In the genomic region with DNA sequence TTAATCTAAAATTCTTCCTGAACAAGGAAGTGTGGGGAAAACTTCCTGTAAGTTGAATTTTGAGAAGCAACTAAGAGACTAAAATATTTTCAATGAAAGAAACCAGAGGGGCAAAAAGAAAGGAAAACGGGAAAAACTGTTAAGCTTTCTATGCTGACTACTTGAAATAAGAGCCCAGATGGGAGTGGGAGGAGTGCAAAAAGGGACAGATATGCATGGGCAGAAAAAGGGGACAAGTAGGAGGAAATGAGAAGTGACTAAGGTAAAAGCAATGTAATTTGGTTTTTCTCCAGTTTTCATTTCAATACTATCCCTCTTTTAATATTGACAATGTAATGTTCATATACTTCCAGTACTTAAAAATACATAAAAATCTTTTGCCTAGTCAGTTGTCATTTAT, we compare ENCODE assay signal across 17 cellular contexts. TPM values are rescaled to one million over a fixed set of nuclear protein-coding genes. Genes with fewer than 3 reads are reported as not detected.
DNase-seq lines count a peak whose midpoint lies in the region; ATAC-seq, FAIRE-seq and TF ChIP-seq lines count a peak whose summit lies in the region.
"Had no signal": no experiment of that assay in that cellular context is flagged by ENCODE, and none has a peak within 500 bp of the region (broad histone marks: within the 10 kb centered on the region; RNA-seq: fewer than 3 reads in every experiment).

No MANE protein-coding gene starts in this region.

- peaks cover 58% of the 10 kb centered on the region for H3K36me3 ChIP-seq in CD8-positive, alpha-beta memory T cell (ENCODE audit: insufficient read depth, low read length)
- H3K36me3 ChIP-seq in astrocyte (ENCODE audit: insufficient read depth, low read length) (peaks cover 69% of the 10 kb centered on the region), smooth muscle cell (ENCODE audit: low read depth) (peaks cover 42% of the 10 kb centered on the region)

- peaks cover 42% of the 10 kb centered on the region for H3K4me1 Mint-ChIP-seq in activated naive CD4-positive, alpha-beta T cell treated with anti-CD3 and anti-CD28 coated beads, Interleukin-2, amount 50 U/mL, for 24 hours
- H3K4me1 Mint-ChIP-seq in CD8-positive, alpha-beta memory T cell, result peaks cover 32 to 46% (median 42%) of the 10 kb centered on the region in 3 donors
- peaks cover 12% of the 10 kb centered on the region for H3K4me1 Mint-ChIP-seq in astrocyte (ENCODE audit: low read depth, unreplicated experiment)

- H4K20me1 ChIP-seq in astrocyte (ENCODE audit: insufficient read depth, low read length) (peaks cover 90% of the 10 kb centered on the region), smooth muscle cell (ENCODE audit: low read depth) (peaks cover 96% of the 10 kb centered on the region)

- H3K4me3 Mint-ChIP-seq in activated naive CD4-positive, alpha-beta T cell treated with anti-CD3 and anti-CD28 coated beads, Interleukin-2, amount 50 U/mL, for 24 hours, result no peak overlapping the region
- H3K4me3 Mint-ChIP-seq in CD8-positive, alpha-beta memory T cell, result no peak overlapping the region
- H3K4me3 Mint-ChIP-seq in astrocyte (ENCODE audit: unreplicated experiment), result peak overlapping the region; percentile 35

- no peak overlapping the region for H3K27ac ChIP-seq in CD8-positive, alpha-beta memory T cell (ENCODE audit: low read depth, low read length)
- no peak overlapping the region for H3K27ac ChIP-seq in astrocyte (ENCODE audit: low read depth, low read length)
- peak overlapping the region; percentile 6 for H3K27ac ChIP-seq in smooth muscle cell (ENCODE audit: low read depth)
- H3K27ac ChIP-seq: BLaER1 had no signal

- H3F3A ChIP-seq in smooth muscle cell (ENCODE audit: low read depth), result peaks cover 5% of the 10 kb centered on the region

- no peaks in the 10 kb centered on the region for H3K9me3 ChIP-seq in CD8-positive, alpha-beta memory T cell (ENCODE audit: low read length)
- H3K9me3 ChIP-seq in astrocyte (ENCODE audit: insufficient read depth, low read depth, low read length) (no peaks in the 10 kb centered on the region), smooth muscle cell (replicated peaks; ENCODE audit: low read depth) (no peaks in the 10 kb centered on the region)
- H3K9me3 ChIP-seq: BLaER1, HAP-1 had no signal

- H3K4me1 ChIP-seq in CD8-positive, alpha-beta memory T cell (ENCODE audit: insufficient read depth, low read length), result peaks cover 11% of the 10 kb centered on the region
- H3K4me1 ChIP-seq in astrocyte (ENCODE audit: insufficient read depth, low read length) (peaks cover 3% of the 10 kb centered on the region), smooth muscle cell (ENCODE audit: low read depth) (no peaks in the 10 kb centered on the region)
- H3K4me1 ChIP-seq: BLaER1, HAP-1 had no signal

- peak overlapping the region; percentile 78 for H3K27ac Mint-ChIP-seq in activated naive CD4-positive, alpha-beta T cell treated with anti-CD3 and anti-CD28 coated beads, Interleukin-2, amount 50 U/mL, for 24 hours
- no peak overlapping the region for H3K27ac Mint-ChIP-seq in activated naive CD4-positive, alpha-beta T cell treated with anti-CD3 and anti-CD28 coated beads, Interleukin-2, amount 50 U/mL, for 72 hours
- peak overlapping the region in 5 of 8 donors; percentile 26 to 88 (median 42) for H3K27ac Mint-ChIP-seq in CD8-positive, alpha-beta memory T cell
- H3K27ac Mint-ChIP-seq in astrocyte (ENCODE audit: unreplicated experiment), result no peak overlapping the region

- H3K79me2 ChIP-seq in astrocyte (ENCODE audit: insufficient read depth, low read length) (peaks cover 84% of the 10 kb centered on the region), smooth muscle cell (ENCODE audit: low read depth) (peaks cover 85% of the 10 kb centered on the region)

- no peak for TF ChIP-seq CTCF in astrocyte (IDR thresholded peaks at IDR 0.05; ENCODE audit: insufficient read depth, low read depth, low read length)
- TF ChIP-seq CTCF in smooth muscle cell (IDR thresholded peaks at IDR 0.05; ENCODE audit: borderline replicate concordance, insufficient read depth, poor library complexity, severe bottlenecking), result no peak

- no peaks in the 10 kb centered on the region for H3K27me3 Mint-ChIP-seq in activated naive CD4-positive, alpha-beta T cell treated with anti-CD3 and anti-CD28 coated beads, Interleukin-2, amount 50 U/mL, for 24 hours
- no peaks in the 10 kb centered on the region for H3K27me3 Mint-ChIP-seq in CD8-positive, alpha-beta memory T cell
- H3K27me3 Mint-ChIP-seq in astrocyte (ENCODE audit: low read depth, unreplicated experiment), result no peaks in the 10 kb centered on the region

- WGBS in smooth muscle cell (ENCODE audit: low lambda C conversion rate), result 86% methylated on average over 1 of the region's 1 CpG

- no peak for DNase-seq in activated naive CD4-positive, alpha-beta T cell treated with anti-CD3 and anti-CD28 coated beads, Interleukin-2, amount 50 U/mL, for 72 hours (ENCODE audit: low spot score in 2 of 2)
- no peak for DNase-seq in CD8-positive, alpha-beta memory T cell
- DNase-seq in astrocyte (ENCODE audit: low read depth) (no peak), smooth muscle cell (lab: John Stamatoyannopoulos, UW; ENCODE audit: unreplicated experiment) (no peak), NCI-H526 treated with DMSO at 0.1 percent for 48 hours (lab: John Stamatoyannopoulos, UW) (no peak), NCI-H524 treated with DMSO at 0.1 percent for 48 hours (lab: John Stamatoyannopoulos, UW) (no peak), putamen (ENCODE audit: low spot score) (no peak)
- DNase-seq: COR-L47, Karpas-422, NCI-H187 treated with DMSO at 0.1 percent for 48 hours, NCI-H446 treated with DMSO at 0.1 percent for 48 hours, NCI-H82 had no signal

- H3K4me2 ChIP-seq in astrocyte (ENCODE audit: low read length), result peak overlapping the region; percentile 1
- H3K4me2 ChIP-seq in smooth muscle cell, result no peak overlapping the region
- H3K4me2 ChIP-seq: BLaER1 had no signal

- H3K27me3 ChIP-seq in CD8-positive, alpha-beta memory T cell (ENCODE audit: insufficient read depth, low read length, poor library complexity, severe bottlenecking), result no peaks in the 10 kb centered on the region
- H3K27me3 ChIP-seq in astrocyte (ENCODE audit: insufficient read depth, low read length) (no peaks in the 10 kb centered on the region), smooth muscle cell (ENCODE audit: low read depth) (no peaks in the 10 kb centered on the region)
- H3K27me3 ChIP-seq: BLaER1 had no signal

- peaks cover 18% of the 10 kb centered on the region for H3K36me3 Mint-ChIP-seq in activated naive CD4-positive, alpha-beta T cell treated with anti-CD3 and anti-CD28 coated beads, Interleukin-2, amount 50 U/mL, for 24 hours
- H3K36me3 Mint-ChIP-seq in activated naive CD4-positive, alpha-beta T cell treated with anti-CD3 and anti-CD28 coated beads, Interleukin-2, amount 50 U/mL, for 72 hours, result peaks cover 2 to 30% of the 10 kb centered on the region in 2 donors
- peaks cover 0 to 78% (median 11%) of the 10 kb centered on the region in 3 donors for H3K36me3 Mint-ChIP-seq in CD8-positive, alpha-beta memory T cell
- H3K36me3 Mint-ChIP-seq in astrocyte (ENCODE audit: low read depth, unreplicated experiment), result peaks cover 15% of the 10 kb centered on the region

- no peak for FAIRE-seq in astrocyte (lab: Jason Lieb, UNC)

- H3K9ac ChIP-seq in astrocyte (ENCODE audit: low read length), result no peak overlapping the region
- H3K9ac ChIP-seq in smooth muscle cell (ENCODE audit: low read depth), result no peak overlapping the region
- H3K9ac ChIP-seq: BLaER1 had no signal

- H3K4me3 ChIP-seq in CD8-positive, alpha-beta memory T cell (ENCODE audit: low read length), result no peak overlapping the region
- no peak overlapping the region for H3K4me3 ChIP-seq in astrocyte (ENCODE audit: insufficient read depth, low read depth, low read length)
- no peak overlapping the region for H3K4me3 ChIP-seq in smooth muscle cell
- H3K4me3 ChIP-seq: BLaER1, HAP-1 had no signal

- no peaks in the 10 kb centered on the region for H3K9me3 Mint-ChIP-seq in activated naive CD4-positive, alpha-beta T cell treated with anti-CD3 and anti-CD28 coated beads, Interleukin-2, amount 50 U/mL, for 24 hours
- H3K9me3 Mint-ChIP-seq in activated naive CD4-positive, alpha-beta T cell treated with anti-CD3 and anti-CD28 coated beads, Interleukin-2, amount 50 U/mL, for 72 hours, result no peaks in the 10 kb centered on the region
- H3K9me3 Mint-ChIP-seq in CD8-positive, alpha-beta memory T cell, result no peaks in the 10 kb centered on the region
- H3K9me3 Mint-ChIP-seq in astrocyte (ENCODE audit: unreplicated experiment), result no peaks in the 10 kb centered on the region

- CTCF ChIA-PET in CD8-positive, alpha-beta memory T cell (lab: Charles Lee), result interaction anchor here (1.0 to 1.8 kb wide), 3 partner anchors 10 to 26 kb away, joined by 3 to 7 read pairs (median 5); no protein-coding TSS in a partner anchor

- no peak for ATAC-seq in activated naive CD4-positive, alpha-beta T cell treated with anti-CD3 and anti-CD28 coated beads, Interleukin-2, amount 50 U/mL, for 72 hours
- ATAC-seq: Panc1, Right ventricle myocardium inferior had no signal

- POLR2A ChIA-PET in CD8-positive, alpha-beta memory T cell (lab: Charles Lee), result no interaction called here

- H2AFZ ChIP-seq in astrocyte (ENCODE audit: low read depth, low read length) (no peak overlapping the region), smooth muscle cell (ENCODE audit: low read depth) (no peak overlapping the region)

RNA-seq across cellular contexts. Expression of gene OGA, which starts 11.1 kb away (rescaled TPM):
- 100 to 1,000 TPM; 136 to 238 TPM for total RNA-seq in activated naive CD4-positive, alpha-beta T cell treated with anti-CD3 and anti-CD28 coated beads, Interleukin-2, amount 50 U/mL, for 72 hours
- 100 to 1,000 TPM in 1 of 2 experiments, 10 to 100 TPM in 1; 95.8 to 109 TPM for total RNA-seq in CD8-positive, alpha-beta memory T cell
- 45.7 TPM for polyA plus RNA-seq in CD8-positive, alpha-beta memory T cell
- total RNA-seq in astrocyte (106 and 119 TPM in 2 replicates), smooth muscle cell (98.6 and 135 TPM in 2 replicates)
- 54.8 and 78.5 TPM in 2 replicates for polyA plus RNA-seq in smooth muscle cell

RNA-seq across cellular contexts. Expression of gene NPM3, which starts 23.9 kb away (rescaled TPM):
- 100 to 1,000 TPM; 108 to 148 TPM for total RNA-seq in activated naive CD4-positive, alpha-beta T cell treated with anti-CD3 and anti-CD28 coated beads, Interleukin-2, amount 50 U/mL, for 72 hours
- 100 to 1,000 TPM; 209 to 217 TPM for total RNA-seq in CD8-positive, alpha-beta memory T cell
- 7.5 TPM for polyA plus RNA-seq in CD8-positive, alpha-beta memory T cell
- total RNA-seq in astrocyte (36.5 and 40.7 TPM in 2 replicates), smooth muscle cell (65.0 and 82.0 TPM in 2 replicates)
- 10.2 and 10.5 TPM in 2 replicates for polyA plus RNA-seq in smooth muscle cell

RNA-seq across cellular contexts. Expression of gene FGF8, which starts 31.2 kb away (rescaled TPM):
- not detected for total RNA-seq in activated naive CD4-positive, alpha-beta T cell treated with anti-CD3 and anti-CD28 coated beads, Interleukin-2, amount 50 U/mL, for 72 hours
- total RNA-seq in CD8-positive, alpha-beta memory T cell, result not detected
- not detected for polyA plus RNA-seq in CD8-positive, alpha-beta memory T cell
- 0.61 TPM in 1 of 2 replicates, not detected in the other for total RNA-seq in astrocyte
- total RNA-seq in smooth muscle cell, result not detected in 2 replicates
- polyA plus RNA-seq in smooth muscle cell, result not detected in 2 replicates
- total RNA-seq: Right ventricle myocardium inferior had no signal

RNA-seq across cellular contexts. Expression of gene KCNIP2, which starts 36.4 kb away (rescaled TPM):
- 1 to 10 TPM; 4.2 to 6.3 TPM for total RNA-seq in activated naive CD4-positive, alpha-beta T cell treated with anti-CD3 and anti-CD28 coated beads, Interleukin-2, amount 50 U/mL, for 72 hours
- total RNA-seq in CD8-positive, alpha-beta memory T cell, result 1 to 10 TPM in 1 of 2 experiments, under 1 TPM in 1; 0.96 to 1.0 TPM
- not detected for polyA plus RNA-seq in CD8-positive, alpha-beta memory T cell
- total RNA-seq in astrocyte, result 1.9 and 2.5 TPM in 2 replicates
- 1.3 and 3.9 TPM in 2 replicates for total RNA-seq in smooth muscle cell
- 0.70 and 0.87 TPM in 2 replicates for polyA plus RNA-seq in smooth muscle cell

Comparison
In these comparisons a context has a peak if more than half of its experiments do, and no peak if none do; other contexts are left out.
1. H3K27ac Mint-ChIP-seq: peak in activated naive CD4-positive, alpha-beta T cell treated with anti-CD3 and anti-CD28 coated beads, Interleukin-2, amount 50 U/mL, for 24 hours (single experiment) and CD8-positive, alpha-beta memory T cell (5 of 8); none in activated naive CD4-positive, alpha-beta T cell treated with anti-CD3 and anti-CD28 coated beads, Interleukin-2, amount 50 U/mL, for 72 hours (0 of 2) and astrocyte (single experiment).